ENCODE assay signal across 8 cellular contexts in genomic region chr5:62306494-62307363, GRCh38. TPM values are rescaled to one million over a fixed set of nuclear protein-coding genes. Genes with fewer than 3 reads are reported as not detected.
A peak's percentile ranks its signal among the peaks of the same experiment; 100 is the strongest.
DNase-seq lines count a peak whose midpoint lies in the region; ATAC-seq and TF ChIP-seq lines count a peak whose summit lies in the region.

No MANE protein-coding gene starts in this region.

- H3K36me3 ChIP-seq in ACC112 (ENCODE audit: insufficient read depth, low read length) (no peaks in the 10 kb centered on the region), PC-9 (ENCODE audit: low read depth) (peaks cover 11% of the 10 kb centered on the region; the same call in 1 of the 2 replicates), neuron (ENCODE audit: insufficient read depth, low read length) (peaks cover 8% of the 10 kb centered on the region), suprapubic skin (no peaks in the 10 kb centered on the region)

- H3F3A ChIP-seq in PC-9 (ENCODE audit: insufficient read depth, low read depth), result no peaks in the 10 kb centered on the region

- BruUV-seq in PC-9 (replicated peaks; lab: Mats Ljungman, UMichigan), result no TSS peak

- no peak for TF ChIP-seq CTCF in PC-9 (conservative IDR thresholded peaks at IDR 0.05)
- no peak for TF ChIP-seq CTCF in foreskin fibroblast (IDR thresholded peaks at IDR 0.05; ENCODE audit: low read depth, low read length)
- no peak for TF ChIP-seq CTCF in suprapubic skin (IDR thresholded peaks at IDR 0.05)

- 1% methylated on average over 18 of the region's 71 CpGs for WGBS in suprapubic skin

- peaks cover 53% of the 10 kb centered on the region for H3K79me2 ChIP-seq in ACC112 (ENCODE audit: control insufficient read depth, insufficient read depth, low read length, unreplicated experiment)
- H3K79me2 ChIP-seq in PC-9 (ENCODE audit: low read depth), result peaks cover 55% of the 10 kb centered on the region

- no peak for TF ChIP-seq POLR2A in suprapubic skin (IDR thresholded peaks at IDR 0.05)

- POLR2A ChIA-PET in PC-9 (lab: Charles Lee; ENCODE audit: unreplicated experiment), result interaction anchor here (0.7 kb wide), 1 partner anchor 38 kb away, joined by 4 read pairs; no protein-coding TSS in a partner anchor

- TF ChIP-seq EP300 in suprapubic skin (IDR thresholded peaks at IDR 0.05), result no peak

- H3K4me1 ChIP-seq in ACC112 (ENCODE audit: control insufficient read depth, insufficient read depth, low read length, unreplicated experiment) (peaks cover 30% of the 10 kb centered on the region), PC-9 (replicated peaks; ENCODE audit: insufficient read depth) (0 out of 2 replicates have a peak, but pooled peaks cover 7% of the 10 kb centered on the region), neuron (ENCODE audit: insufficient read depth, low read length) (peaks cover 12% of the 10 kb centered on the region), suprapubic skin (peaks cover 17% of the 10 kb centered on the region)

- DNase-seq in PC-9 (peak in 1 of 2 experiments; percentile 13), foreskin fibroblast (peak; percentile 21 to 60), suprapubic skin (ENCODE audit: low spot score in 2 of 2) (peak; percentile 76 to 82)
- DNase-seq in activated effector memory CD4-positive, alpha-beta T cell treated with anti-CD3 and anti-CD28 coated beads, Interleukin-2, amount 50 U/mL, for 16 hours, result peak; percentile 86

- H3K4me3 ChIP-seq in ACC112 (ENCODE audit: low read depth, low read length), result peak overlapping the region; percentile 86
- H3K4me3 ChIP-seq in PC-9, result peak overlapping the region; percentile 91
- H3K4me3 ChIP-seq in foreskin fibroblast (ENCODE audit: low read depth in 1 of 2, low read length in 2 of 2), result peak overlapping the region; percentile 82 to 89
- H3K4me3 ChIP-seq in neuron (ENCODE audit: low read length), result peak overlapping the region; percentile 90
- peak overlapping the region; percentile 76 for H3K4me3 ChIP-seq in suprapubic skin

- H3K4me2 ChIP-seq in PC-9, result peak overlapping the region; percentile 92

- ATAC-seq in GM18861 (IDR thresholded peaks at IDR 0.05; ENCODE audit: unreplicated experiment) (peak; percentile 6), HG03095 (IDR thresholded peaks at IDR 0.05; ENCODE audit: unreplicated experiment) (peak; percentile 26)

- no peaks in the 10 kb centered on the region for H3K9me3 ChIP-seq in PC-9 (ENCODE audit: insufficient read depth, low read depth)
- H3K9me3 ChIP-seq in neuron (ENCODE audit: low read length), result no peaks in the 10 kb centered on the region
- H3K9me3 ChIP-seq in suprapubic skin, result no peaks in the 10 kb centered on the region

- H4K20me1 ChIP-seq in PC-9 (ENCODE audit: insufficient read depth), result peaks cover 23% of the 10 kb centered on the region

- H3K27me3 ChIP-seq in ACC112 (ENCODE audit: insufficient read depth, low read length) (no peaks in the 10 kb centered on the region), PC-9 (ENCODE audit: insufficient read depth, low read depth) (no peaks in the 10 kb centered on the region), neuron (ENCODE audit: insufficient read depth, low read length) (no peaks in the 10 kb centered on the region), suprapubic skin (no peaks in the 10 kb centered on the region)

- CTCF ChIA-PET in PC-9 (lab: Charles Lee), result no interaction called here

- H3K27ac ChIP-seq in ACC112 (ENCODE audit: low read depth, low read length) (peak overlapping the region; percentile 15; the same call in 1 of the 2 replicates), PC-9 (peak overlapping the region; percentile 51), suprapubic skin (peak overlapping the region; percentile 91)

- peak overlapping the region; percentile 93 for H2AFZ ChIP-seq in ACC112 (ENCODE audit: low read length, unreplicated experiment)
- peak overlapping the region; percentile 92 for H2AFZ ChIP-seq in PC-9
- H2AFZ ChIP-seq in neuron (ENCODE audit: low read depth, low read length), result peak overlapping the region; percentile 52

- intact Hi-C loops in PC-9 (cut with micrococcal nuclease; ENCODE audit: unreplicated experiment), result loop anchor here (5.0 kb wide), 1 partner anchor 81 kb away; no protein-coding TSS in a partner anchor

- no peaks in the 10 kb centered on the region for H3K9me2 ChIP-seq in PC-9 (ENCODE audit: insufficient read depth)

RNA-seq across cellular contexts. Expression of gene KIF2A, which starts 0.7 kb away (rescaled TPM):
- total RNA-seq in PC-9 (2021) (39.6 and 54.8 TPM in 2 replicates), suprapubic skin (10 to 100 TPM; 23.3 to 28.6 (median 25.0) TPM)

Comparison
In these comparisons a context has a peak if more than half of its experiments do, and no peak if none do; other contexts are left out.
1. H3K27ac ChIP-seq: peak in every context shown above with its lines; median percentile 91 in suprapubic skin; 51 in PC-9; 15 in ACC112.